ENCODE assay signal across 17 cellular contexts in genomic region chr6:15183979-15184378, GRCh38.
DNase-seq lines count a peak whose midpoint lies in the region; ATAC-seq lines count a peak whose summit lies in the region.
"Had no signal": no experiment of that assay in that cellular context is flagged by ENCODE, and none has a peak within 500 bp of the region (broad histone marks: within the 10 kb centered on the region; RNA-seq: fewer than 3 reads in every experiment).

No MANE protein-coding gene starts in this region.

- no peak overlapping the region for H3K27ac Mint-ChIP-seq in activated CD8-positive, alpha-beta memory T cell treated with anti-CD3 and anti-CD28 coated beads, Interleukin-2, amount 10 ng/mL, durations not matched to agents 7 days and 5 days
- H3K27ac Mint-ChIP-seq: CD8-positive, alpha-beta T cell had no signal

- H3K27me3 Mint-ChIP-seq in activated CD8-positive, alpha-beta memory T cell treated with anti-CD3 and anti-CD28 coated beads, Interleukin-2, amount 10 ng/mL, durations not matched to agents 7 days and 5 days = no peaks in the 10 kb centered on the region

- peaks cover 1% of the 10 kb centered on the region for H3K36me3 Mint-ChIP-seq in activated CD8-positive, alpha-beta memory T cell treated with anti-CD3 and anti-CD28 coated beads, Interleukin-2, amount 10 ng/mL, durations not matched to agents 7 days and 5 days
- H3K36me3 Mint-ChIP-seq: CD8-positive, alpha-beta T cell had no signal

- no peaks in the 10 kb centered on the region for H3K9me3 Mint-ChIP-seq in activated CD8-positive, alpha-beta memory T cell treated with anti-CD3 and anti-CD28 coated beads, Interleukin-2, amount 10 ng/mL, durations not matched to agents 7 days and 5 days (ENCODE audit: low read depth)
- H3K9me3 Mint-ChIP-seq: CD8-positive, alpha-beta T cell had no signal

- no peak overlapping the region for H3K4me3 Mint-ChIP-seq in activated CD8-positive, alpha-beta memory T cell treated with anti-CD3 and anti-CD28 coated beads, Interleukin-2, amount 10 ng/mL, durations not matched to agents 7 days and 5 days
- H3K4me3 Mint-ChIP-seq: CD8-positive, alpha-beta T cell had no signal

- peak; percentile 66 for DNase-seq in activated CD8-positive, alpha-beta memory T cell treated with anti-CD3 and anti-CD28 coated beads, Interleukin-2, amount 50 U/mL, for 48 hours
- no peak for DNase-seq in activated CD8-positive, alpha-beta memory T cell treated with anti-CD3 and anti-CD28 coated beads, Interleukin-2, amount 10 ng/mL, durations not matched to agents 7 days and 5 days
- peak; percentile 5 for DNase-seq in activated T-cell treated with anti-CD3 and anti-CD28 coated beads for 4 hours
- DNase-seq in stimulated activated CD4-positive, alpha-beta T cell treated with anti-CD3 and anti-CD28 coated beads, Interleukin-12 subunit alpha, Interleukin-12 subunit beta, amount 100 ng/mL, for 4 hours = peak; percentile 24
- DNase-seq in stimulated activated naive CD8-positive, alpha-beta T cell treated with anti-CD3 and anti-CD28 coated beads, Interleukin-15, Interleukin-2, amounts not matched to agents 100 U/mL and 50 U/mL, for 24 hours = peak; percentile 44
- DNase-seq in NCI-H1694 (lab: John Stamatoyannopoulos, UW) = no peak
- no peak for DNase-seq in hypothalamus (lab: John Stamatoyannopoulos, UW)
- DNase-seq: anterior cingulate cortex; CD8-positive, alpha-beta T cell; IMR-90; MM.1S; NCI-H2081; NCI-H69; retina; SK-N-SH had no signal

- CTCF ChIA-PET in activated CD8-positive, alpha-beta memory T cell treated with anti-CD3 and anti-CD28 coated beads, Interleukin-2, amount 10 ng/mL, durations not matched to agents 7 days and 5 days (lab: Charles Lee) = no interaction called here

- peaks cover 7% of the 10 kb centered on the region for H3K4me1 Mint-ChIP-seq in activated CD8-positive, alpha-beta memory T cell treated with anti-CD3 and anti-CD28 coated beads, Interleukin-2, amount 10 ng/mL, durations not matched to agents 7 days and 5 days

- no peak for ATAC-seq in activated CD8-positive, alpha-beta memory T cell treated with anti-CD3 and anti-CD28 coated beads, Interleukin-2, amount 10 ng/mL, durations not matched to agents 7 days and 5 days
- peak; percentile 69 for ATAC-seq in stimulated activated naive CD8-positive, alpha-beta T cell treated with anti-CD3 and anti-CD28 coated beads, Interleukin-15, Interleukin-2, amounts not matched to agents 100 U/mL and 50 U/mL, for 24 hours
- ATAC-seq in GM21381 (IDR thresholded peaks at IDR 0.05; ENCODE audit: unreplicated experiment) = no peak
- ATAC-seq: Panc1 had no signal

Comparison
In these comparisons a context has a peak if more than half of its experiments do, and no peak if none do; other contexts are left out.
1. DNase-seq: peak in activated CD8-positive, alpha-beta memory T cell treated with anti-CD3 and anti-CD28 coated beads, Interleukin-2, amount 50 U/mL, for 48 hours (single experiment), activated T-cell treated with anti-CD3 and anti-CD28 coated beads for 4 hours (single experiment), stimulated activated CD4-positive, alpha-beta T cell treated with anti-CD3 and anti-CD28 coated beads, Interleukin-12 subunit alpha, Interleukin-12 subunit beta, amount 100 ng/mL, for 4 hours (single experiment) and stimulated activated naive CD8-positive, alpha-beta T cell treated with anti-CD3 and anti-CD28 coated beads, Interleukin-15, Interleukin-2, amounts not matched to agents 100 U/mL and 50 U/mL, for 24 hours (single experiment); none in activated CD8-positive, alpha-beta memory T cell treated with anti-CD3 and anti-CD28 coated beads, Interleukin-2, amount 10 ng/mL, durations not matched to agents 7 days and 5 days (single experiment), NCI-H1694 (single experiment) and hypothalamus (0 of 51).